In genomic region chr9:77892171-77892570, GRCh38 we compare ENCODE assay signal across 9 cellular contexts.
DNase-seq lines count a peak whose midpoint lies in the region; ATAC-seq and TF ChIP-seq lines count a peak whose summit lies in the region.
"Had no signal": no experiment of that assay in that cellular context is flagged by ENCODE, and none has a peak within 500 bp of the region (broad histone marks: within the 10 kb centered on the region; RNA-seq: fewer than 3 reads in every experiment).

No MANE protein-coding gene starts in this region.

- H3K27me3 ChIP-seq in GM23338 (ENCODE audit: insufficient read depth): no peaks in the 10 kb centered on the region

- H3K27ac Mint-ChIP-seq in GM23338: no peak overlapping the region; the same call in 1 of the 2 replicates
- peak overlapping the region; percentile 77 for H3K27ac Mint-ChIP-seq in nephron progenitor cell

- H3K4me1 Mint-ChIP-seq in GM23338 (peaks cover 19% of the 10 kb centered on the region), nephron progenitor cell (peaks cover 10% of the 10 kb centered on the region)

- H3K4me1 ChIP-seq in GM23338 (ENCODE audit: insufficient read depth): peaks cover 14% of the 10 kb centered on the region

- no peak overlapping the region for H3K4me3 ChIP-seq in GM23338

- H3K4me2 ChIP-seq in GM23338: no peak overlapping the region

- 0 out of 2 replicates have a peak, but pooled peaks cover 4% of the 10 kb centered on the region for H3K36me3 ChIP-seq in GM23338 (ENCODE audit: insufficient read depth)

- H4K20me1 ChIP-seq in GM23338 (replicated peaks; ENCODE audit: insufficient read depth): no peaks in the 10 kb centered on the region; the same call in none of the 2 replicates

- H3K27me3 Mint-ChIP-seq in GM23338 (ENCODE audit: insufficient read depth, low read depth, poor library complexity): no peaks in the 10 kb centered on the region
- H3K27me3 Mint-ChIP-seq in nephron progenitor cell (ENCODE audit: low read depth, poor library complexity): no peaks in the 10 kb centered on the region

- H3K27ac ChIP-seq in GM23338 (ENCODE audit: low read depth): no peak overlapping the region

- no peaks in the 10 kb centered on the region for H3F3A ChIP-seq in GM23338 (replicated peaks; ENCODE audit: low read depth)

- H3K4me3 Mint-ChIP-seq in GM23338: no peak overlapping the region
- H3K4me3 Mint-ChIP-seq in nephron progenitor cell: no peak overlapping the region

- TF ChIP-seq CTCF in GM23338 (conservative IDR thresholded peaks at IDR 0.05; ENCODE audit: low read depth in 2 of 2) (no peak), nephron progenitor cell (IDR thresholded peaks at IDR 0.05) (no peak)

- H3K36me3 Mint-ChIP-seq in GM23338 (ENCODE audit: low read depth) (0 out of 3 replicates have a peak, but pooled peaks cover 2% of the 10 kb centered on the region), nephron progenitor cell (ENCODE audit: low read depth) (peaks cover 34% of the 10 kb centered on the region)

- H3K9me2 ChIP-seq in GM23338 (ENCODE audit: insufficient read depth): 0 out of 2 replicates have a peak, but pooled peaks cover 4% of the 10 kb centered on the region

- peak; percentile 53 for ATAC-seq in GM18867 (IDR thresholded peaks at IDR 0.05; ENCODE audit: unreplicated experiment)
- ATAC-seq in GM23338: peak; percentile 87

- no peak for DNase-seq in GM23338 (ENCODE audit: low spot score)
- DNase-seq in MV-4-11 (lab: John Stamatoyannopoulos, UW): peak; percentile 64
- DNase-seq in nephron progenitor cell: no peak
- DNase-seq in NOMO-1 (lab: John Stamatoyannopoulos, UW; ENCODE audit: unreplicated experiment in 2 of 2): no peak
- DNase-seq in SKM-1 treated with dmso at 0.1 percent for 144 hours (lab: John Stamatoyannopoulos, UW; ENCODE audit: unreplicated experiment): no peak
- no peak for DNase-seq in superior temporal gyrus (ENCODE audit: extremely low spot score)
- DNase-seq: effector CD4-positive, alpha-beta T cell; NCI-H187 treated with DMSO at 0.1 percent for 48 hours had no signal

- H3K79me2 ChIP-seq in GM23338 (replicated peaks; ENCODE audit: insufficient read depth): peaks cover 8% of the 10 kb centered on the region; the same call in 1 of the 2 replicates

- no peak overlapping the region for H2AFZ ChIP-seq in GM23338

- H3K9me3 Mint-ChIP-seq in GM23338 (no peaks in the 10 kb centered on the region), nephron progenitor cell (no peaks in the 10 kb centered on the region)

TF ChIP-seq in GM23338, 12 proteins besides CTCF, POLR2A, EP300 and RAD21:
- TF ChIP-seq ZNF331 (CRISPR knock-in tag; IDR thresholded peaks at IDR 0.05; ENCODE audit: low read depth): no peak
- TF ChIP-seq, protein P1, sequence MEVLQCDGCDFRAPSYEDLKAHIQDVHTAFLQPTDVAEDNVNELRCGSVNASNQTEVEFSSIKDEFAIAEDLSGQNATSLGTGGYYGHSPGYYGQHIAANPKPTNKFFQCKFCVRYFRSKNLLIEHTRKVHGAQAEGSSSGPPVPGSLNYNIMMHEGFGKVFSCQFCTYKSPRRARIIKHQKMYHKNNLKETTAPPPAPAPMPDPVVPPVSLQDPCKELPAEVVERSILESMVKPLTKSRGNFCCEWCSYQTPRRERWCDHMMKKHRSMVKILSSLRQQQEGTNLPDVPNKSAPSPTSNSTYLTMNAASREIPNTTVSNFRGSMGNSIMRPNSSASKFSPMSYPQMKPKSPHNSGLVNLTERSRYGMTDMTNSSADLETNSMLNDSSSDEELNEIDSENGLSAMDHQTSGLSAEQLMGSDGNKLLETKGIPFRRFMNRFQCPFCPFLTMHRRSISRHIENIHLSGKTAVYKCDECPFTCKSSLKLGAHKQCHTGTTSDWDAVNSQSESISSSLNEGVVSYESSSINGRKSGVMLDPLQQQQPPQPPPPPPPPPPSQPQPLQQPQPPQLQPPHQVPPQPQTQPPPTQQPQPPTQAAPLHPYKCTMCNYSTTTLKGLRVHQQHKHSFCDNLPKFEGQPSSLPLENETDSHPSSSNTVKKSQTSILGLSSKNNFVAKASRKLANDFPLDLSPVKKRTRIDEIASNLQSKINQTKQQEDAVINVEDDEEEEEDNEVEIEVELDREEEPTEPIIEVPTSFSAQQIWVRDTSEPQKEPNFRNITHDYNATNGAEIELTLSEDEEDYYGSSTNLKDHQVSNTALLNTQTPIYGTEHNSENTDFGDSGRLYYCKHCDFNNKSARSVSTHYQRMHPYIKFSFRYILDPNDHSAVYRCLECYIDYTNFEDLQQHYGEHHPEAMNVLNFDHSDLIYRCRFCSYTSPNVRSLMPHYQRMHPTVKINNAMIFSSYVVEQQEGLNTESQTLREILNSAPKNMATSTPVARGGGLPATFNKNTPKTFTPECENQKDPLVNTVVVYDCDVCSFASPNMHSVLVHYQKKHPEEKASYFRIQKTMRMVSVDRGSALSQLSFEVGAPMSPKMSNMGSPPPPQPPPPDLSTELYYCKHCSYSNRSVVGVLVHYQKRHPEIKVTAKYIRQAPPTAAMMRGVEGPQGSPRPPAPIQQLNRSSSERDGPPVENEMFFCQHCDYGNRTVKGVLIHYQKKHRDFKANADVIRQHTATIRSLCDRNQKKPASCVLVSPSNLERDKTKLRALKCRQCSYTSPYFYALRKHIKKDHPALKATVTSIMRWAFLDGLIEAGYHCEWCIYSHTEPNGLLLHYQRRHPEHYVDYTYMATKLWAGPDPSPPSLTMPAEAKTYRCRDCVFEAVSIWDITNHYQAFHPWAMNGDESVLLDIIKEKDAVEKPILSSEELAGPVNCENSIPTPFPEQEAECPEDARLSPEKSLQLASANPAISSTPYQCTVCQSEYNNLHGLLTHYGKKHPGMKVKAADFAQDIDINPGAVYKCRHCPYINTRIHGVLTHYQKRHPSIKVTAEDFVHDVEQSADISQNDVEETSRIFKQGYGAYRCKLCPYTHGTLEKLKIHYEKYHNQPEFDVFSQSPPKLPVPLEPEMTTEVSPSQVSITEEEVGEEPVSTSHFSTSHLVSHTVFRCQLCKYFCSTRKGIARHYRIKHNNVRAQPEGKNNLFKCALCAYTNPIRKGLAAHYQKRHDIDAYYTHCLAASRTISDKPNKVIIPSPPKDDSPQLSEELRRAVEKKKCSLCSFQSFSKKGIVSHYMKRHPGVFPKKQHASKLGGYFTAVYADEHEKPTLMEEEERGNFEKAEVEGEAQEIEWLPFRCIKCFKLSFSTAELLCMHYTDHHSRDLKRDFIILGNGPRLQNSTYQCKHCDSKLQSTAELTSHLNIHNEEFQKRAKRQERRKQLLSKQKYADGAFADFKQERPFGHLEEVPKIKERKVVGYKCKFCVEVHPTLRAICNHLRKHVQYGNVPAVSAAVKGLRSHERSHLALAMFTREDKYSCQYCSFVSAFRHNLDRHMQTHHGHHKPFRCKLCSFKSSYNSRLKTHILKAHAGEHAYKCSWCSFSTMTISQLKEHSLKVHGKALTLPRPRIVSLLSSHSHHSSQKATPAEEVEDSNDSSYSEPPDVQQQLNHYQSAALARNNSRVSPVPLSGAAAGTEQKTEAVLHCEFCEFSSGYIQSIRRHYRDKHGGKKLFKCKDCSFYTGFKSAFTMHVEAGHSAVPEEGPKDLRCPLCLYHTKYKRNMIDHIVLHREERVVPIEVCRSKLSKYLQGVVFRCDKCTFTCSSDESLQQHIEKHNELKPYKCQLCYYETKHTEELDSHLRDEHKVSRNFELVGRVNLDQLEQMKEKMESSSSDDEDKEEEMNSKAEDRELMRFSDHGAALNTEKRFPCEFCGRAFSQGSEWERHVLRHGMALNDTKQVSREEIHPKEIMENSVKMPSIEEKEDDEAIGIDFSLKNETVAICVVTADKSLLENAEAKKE (CRISPR knock-in tag; IDR thresholded peaks at IDR 0.05): peak; percentile 59; the same call in 1 of the 2 replicates
